1 cellular context compared by ENCODE assay signal in the genomic region with DNA sequence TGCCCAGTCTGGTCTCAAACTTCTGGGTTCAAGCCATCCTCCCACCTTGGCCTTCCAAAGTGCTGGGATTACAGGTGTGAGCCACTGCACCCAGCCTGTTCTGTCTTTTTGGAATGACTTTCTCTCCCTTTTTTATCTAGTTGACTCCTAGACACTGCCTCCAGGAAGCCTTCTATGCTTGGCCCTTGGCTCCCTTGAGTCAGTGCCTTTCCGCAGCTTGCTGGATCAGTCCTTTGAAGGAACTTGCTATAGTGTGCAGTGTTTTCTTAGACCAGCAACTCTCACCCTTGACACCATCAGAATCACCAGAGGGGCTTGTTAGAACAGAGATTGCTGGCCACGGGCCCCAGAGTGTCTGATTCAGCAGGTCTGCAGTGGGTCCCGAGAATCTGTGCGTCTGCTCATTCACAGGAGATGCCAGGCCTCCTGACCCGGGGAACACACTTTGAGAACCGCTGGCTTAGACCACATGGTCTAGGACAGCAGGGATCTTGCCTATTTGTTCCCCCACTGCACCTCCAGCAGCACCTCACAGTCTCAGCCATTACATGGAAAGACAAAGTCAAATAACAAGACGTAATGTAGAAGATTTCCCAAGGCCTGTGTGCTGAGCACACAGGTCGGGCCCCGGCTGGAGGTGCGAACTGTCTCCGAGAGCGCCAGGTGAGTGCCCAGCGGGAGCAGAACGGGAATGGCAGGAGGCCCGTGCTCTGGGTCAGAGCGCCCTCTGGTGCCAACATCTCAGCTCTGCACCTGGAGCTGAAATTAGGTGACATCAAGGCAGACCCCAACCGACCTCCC.
A peak's percentile ranks its signal among the peaks of the same experiment; 100 is the strongest.
TF ChIP-seq lines count a peak whose summit lies in the region.

No MANE protein-coding gene starts in this region.

TF ChIP-seq in HEK293, 187 proteins besides CTCF, POLR2A, EP300 and RAD21 (continued from another document and continues in another):
- TF ChIP-seq TRIM28 (IDR thresholded peaks at IDR 0.05; ENCODE audit: borderline replicate concordance, low read length): 0 out of 2 replicates have a peak, but pooled peaks have one; percentile 35
- TF ChIP-seq ZNF558 (tag by site-specific recombination; IDR thresholded peaks at IDR 0.05): no peak
- TF ChIP-seq YY2 (tag by site-specific recombination; IDR thresholded peaks at IDR 0.05): no peak
- TF ChIP-seq ZNF530 (tag by site-specific recombination; IDR thresholded peaks at IDR 0.05; ENCODE audit: low read depth): no peak
- no peak for TF ChIP-seq BCL11A (tag by site-specific recombination; IDR thresholded peaks at IDR 0.05; ENCODE audit: low read depth)
- TF ChIP-seq, protein P1, sequence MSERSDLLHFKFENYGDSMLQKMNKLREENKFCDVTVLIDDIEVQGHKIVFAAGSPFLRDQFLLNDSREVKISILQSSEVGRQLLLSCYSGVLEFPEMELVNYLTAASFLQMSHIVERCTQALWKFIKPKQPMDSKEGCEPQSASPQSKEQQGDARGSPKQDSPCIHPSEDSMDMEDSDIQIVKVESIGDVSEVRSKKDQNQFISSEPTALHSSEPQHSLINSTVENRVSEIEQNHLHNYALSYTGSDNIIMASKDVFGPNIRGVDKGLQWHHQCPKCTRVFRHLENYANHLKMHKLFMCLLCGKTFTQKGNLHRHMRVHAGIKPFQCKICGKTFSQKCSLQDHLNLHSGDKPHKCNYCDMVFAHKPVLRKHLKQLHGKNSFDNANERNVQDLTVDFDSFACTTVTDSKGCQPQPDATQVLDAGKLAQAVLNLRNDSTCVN (tag by site-specific recombination; optimal IDR thresholded peaks at IDR 0.05): peak; percentile 18
- no peak for TF ChIP-seq SP2 (tag by site-specific recombination; IDR thresholded peaks at IDR 0.05)
- TF ChIP-seq ZNF768 (tag by site-specific recombination; IDR thresholded peaks at IDR 0.05): no peak
- peak; percentile 75; the same call in 1 of the 2 replicates for TF ChIP-seq IKZF3 (tag by site-specific recombination; IDR thresholded peaks at IDR 0.05)
- TF ChIP-seq ZEB2 (tag by site-specific recombination; IDR thresholded peaks at IDR 0.05): peak; percentile 69; the same call in 1 of the 2 replicates
- peak; percentile 36; the same call in 1 of the 2 replicates for TF ChIP-seq GLIS1 (tag by site-specific recombination; IDR thresholded peaks at IDR 0.05)
- no peak for TF ChIP-seq ZNF335 (tag by site-specific recombination; conservative IDR thresholded peaks at IDR 0.05)
- peak; percentile 43 for TF ChIP-seq ZBTB17 (tag by site-specific recombination; IDR thresholded peaks at IDR 0.05)
- no peak for TF ChIP-seq ZNF555 (tag by site-specific recombination; conservative IDR thresholded peaks at IDR 0.05)
- no peak for TF ChIP-seq TCF7L2 (IDR thresholded peaks at IDR 0.05; ENCODE audit: borderline replicate concordance, low read depth, low read length)
- no peak for TF ChIP-seq ZNF138 (tag by site-specific recombination; IDR thresholded peaks at IDR 0.05; ENCODE audit: borderline replicate concordance)
- peak; percentile 15; the same call in 1 of the 2 replicates for TF ChIP-seq ZNF660 (tag by site-specific recombination; IDR thresholded peaks at IDR 0.05)
- TF ChIP-seq ZNF248 (tag by site-specific recombination; IDR thresholded peaks at IDR 0.05): no peak
- TF ChIP-seq ZNF785 (tag by site-specific recombination; IDR thresholded peaks at IDR 0.05): no peak
- TF ChIP-seq, protein P2, sequence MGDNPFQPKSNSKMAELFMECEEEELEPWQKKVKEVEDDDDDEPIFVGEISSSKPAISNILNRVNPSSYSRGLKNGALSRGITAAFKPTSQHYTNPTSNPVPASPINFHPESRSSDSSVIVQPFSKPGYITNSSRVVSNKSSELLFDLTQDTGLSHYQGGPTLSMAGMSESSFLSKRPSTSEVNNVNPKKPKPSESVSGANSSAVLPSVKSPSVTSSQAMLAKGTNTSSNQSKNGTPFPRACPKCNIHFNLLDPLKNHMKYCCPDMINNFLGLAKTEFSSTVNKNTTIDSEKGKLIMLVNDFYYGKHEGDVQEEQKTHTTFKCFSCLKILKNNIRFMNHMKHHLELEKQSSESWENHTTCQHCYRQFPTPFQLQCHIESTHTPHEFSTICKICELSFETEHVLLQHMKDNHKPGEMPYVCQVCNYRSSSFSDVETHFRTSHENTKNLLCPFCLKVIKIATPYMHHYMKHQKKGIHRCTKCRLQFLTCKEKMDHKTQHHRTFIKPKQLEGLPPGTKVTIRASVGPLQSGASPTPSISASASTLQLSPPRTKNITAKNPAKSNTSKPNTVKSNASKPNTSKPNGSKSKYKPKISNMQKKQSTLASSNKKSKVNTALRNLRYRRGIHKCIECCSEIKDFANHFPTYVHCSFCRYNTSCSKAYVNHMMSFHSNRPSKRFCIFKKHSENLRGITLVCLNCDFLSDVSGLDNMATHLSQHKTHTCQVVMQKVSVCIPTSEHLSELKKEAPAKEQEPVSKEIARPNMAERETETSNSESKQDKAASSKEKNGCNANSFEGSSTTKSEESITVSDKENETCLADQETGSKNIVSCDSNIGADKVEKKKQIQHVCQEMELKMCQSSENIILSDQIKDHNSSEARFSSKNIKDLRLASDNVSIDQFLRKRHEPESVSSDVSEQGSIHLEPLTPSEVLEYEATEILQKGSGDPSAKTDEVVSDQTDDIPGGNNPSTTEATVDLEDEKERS (tag by site-specific recombination; IDR thresholded peaks at IDR 0.05): no peak
- TF ChIP-seq PRDM4 (tag by site-specific recombination; IDR thresholded peaks at IDR 0.05): no peak
- TF ChIP-seq ZNF221 (tag by site-specific recombination; IDR thresholded peaks at IDR 0.05; ENCODE audit: borderline replicate concordance): no peak
- TF ChIP-seq KLF16 (tag by site-specific recombination; IDR thresholded peaks at IDR 0.05): no peak
- TF ChIP-seq ZBTB6 (tag by site-specific recombination; IDR thresholded peaks at IDR 0.05): no peak
- TF ChIP-seq, protein P3, sequence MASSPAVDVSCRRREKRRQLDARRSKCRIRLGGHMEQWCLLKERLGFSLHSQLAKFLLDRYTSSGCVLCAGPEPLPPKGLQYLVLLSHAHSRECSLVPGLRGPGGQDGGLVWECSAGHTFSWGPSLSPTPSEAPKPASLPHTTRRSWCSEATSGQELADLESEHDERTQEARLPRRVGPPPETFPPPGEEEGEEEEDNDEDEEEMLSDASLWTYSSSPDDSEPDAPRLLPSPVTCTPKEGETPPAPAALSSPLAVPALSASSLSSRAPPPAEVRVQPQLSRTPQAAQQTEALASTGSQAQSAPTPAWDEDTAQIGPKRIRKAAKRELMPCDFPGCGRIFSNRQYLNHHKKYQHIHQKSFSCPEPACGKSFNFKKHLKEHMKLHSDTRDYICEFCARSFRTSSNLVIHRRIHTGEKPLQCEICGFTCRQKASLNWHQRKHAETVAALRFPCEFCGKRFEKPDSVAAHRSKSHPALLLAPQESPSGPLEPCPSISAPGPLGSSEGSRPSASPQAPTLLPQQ (tag by site-specific recombination; IDR thresholded peaks at IDR 0.05): no peak
- no peak for TF ChIP-seq ZNF776 (tag by site-specific recombination; IDR thresholded peaks at IDR 0.05; ENCODE audit: borderline replicate concordance)
- no peak for TF ChIP-seq ZNF670 (tag by site-specific recombination; IDR thresholded peaks at IDR 0.05; ENCODE audit: low read depth)
- no peak for TF ChIP-seq ZNF585B (tag by site-specific recombination; IDR thresholded peaks at IDR 0.05)
- no peak for TF ChIP-seq ZNF747 (tag by site-specific recombination; IDR thresholded peaks at IDR 0.05)
- no peak for TF ChIP-seq ZNF623 (tag by site-specific recombination; IDR thresholded peaks at IDR 0.05)
- TF ChIP-seq ZNF350 (tag by site-specific recombination; IDR thresholded peaks at IDR 0.05): no peak
- no peak for TF ChIP-seq MZF1 (tag by site-specific recombination; IDR thresholded peaks at IDR 0.05; ENCODE audit: borderline replicate concordance)
- TF ChIP-seq SCRT2 (tag by site-specific recombination; IDR thresholded peaks at IDR 0.05): peak; percentile 18; the same call in 1 of the 2 replicates
- TF ChIP-seq ZNF133 (tag by site-specific recombination; IDR thresholded peaks at IDR 0.05): no peak
- TF ChIP-seq ZNF404 (tag by site-specific recombination; IDR thresholded peaks at IDR 0.05): no peak
- TF ChIP-seq ZNF292 (tag by site-specific recombination; IDR thresholded peaks at IDR 0.05; ENCODE audit: borderline replicate concordance, low read depth): no peak
- no peak for TF ChIP-seq ZNF16 (tag by site-specific recombination; IDR thresholded peaks at IDR 0.05; ENCODE audit: low read depth)
- TF ChIP-seq ZNF654 (tag by site-specific recombination; IDR thresholded peaks at IDR 0.05; ENCODE audit: low read depth): peak; percentile 91
- no peak for TF ChIP-seq ZNF548 (tag by site-specific recombination; IDR thresholded peaks at IDR 0.05)
- peak; percentile 59; the same call in 1 of the 2 replicates for TF ChIP-seq ZSCAN30 (tag by site-specific recombination; IDR thresholded peaks at IDR 0.05)
- TF ChIP-seq ZNF19 (tag by site-specific recombination; IDR thresholded peaks at IDR 0.05; ENCODE audit: low read depth): no peak
- no peak for TF ChIP-seq ZNF112 (tag by site-specific recombination; IDR thresholded peaks at IDR 0.05)
- TF ChIP-seq ZNF624 (tag by site-specific recombination; IDR thresholded peaks at IDR 0.05): no peak
- TF ChIP-seq ZNF707 (tag by site-specific recombination; IDR thresholded peaks at IDR 0.05): no peak
- no peak for TF ChIP-seq ZNF37A (tag by site-specific recombination; IDR thresholded peaks at IDR 0.05)
- no peak for TF ChIP-seq KLF9 (tag by site-specific recombination; IDR thresholded peaks at IDR 0.05; ENCODE audit: low read depth)
- no peak for TF ChIP-seq ZNF214 (tag by site-specific recombination; IDR thresholded peaks at IDR 0.05; ENCODE audit: borderline replicate concordance)
- TF ChIP-seq ZBTB8A (tag by site-specific recombination; IDR thresholded peaks at IDR 0.05): no peak
- TF ChIP-seq, protein P4, sequence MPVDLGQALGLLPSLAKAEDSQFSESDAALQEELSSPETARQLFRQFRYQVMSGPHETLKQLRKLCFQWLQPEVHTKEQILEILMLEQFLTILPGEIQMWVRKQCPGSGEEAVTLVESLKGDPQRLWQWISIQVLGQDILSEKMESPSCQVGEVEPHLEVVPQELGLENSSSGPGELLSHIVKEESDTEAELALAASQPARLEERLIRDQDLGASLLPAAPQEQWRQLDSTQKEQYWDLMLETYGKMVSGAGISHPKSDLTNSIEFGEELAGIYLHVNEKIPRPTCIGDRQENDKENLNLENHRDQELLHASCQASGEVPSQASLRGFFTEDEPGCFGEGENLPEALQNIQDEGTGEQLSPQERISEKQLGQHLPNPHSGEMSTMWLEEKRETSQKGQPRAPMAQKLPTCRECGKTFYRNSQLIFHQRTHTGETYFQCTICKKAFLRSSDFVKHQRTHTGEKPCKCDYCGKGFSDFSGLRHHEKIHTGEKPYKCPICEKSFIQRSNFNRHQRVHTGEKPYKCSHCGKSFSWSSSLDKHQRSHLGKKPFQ (tag by site-specific recombination; IDR thresholded peaks at IDR 0.05): peak; percentile 56; the same call in 1 of the 2 replicates
- TF ChIP-seq ZNF157 (tag by site-specific recombination; IDR thresholded peaks at IDR 0.05): no peak
- no peak for TF ChIP-seq ZBTB21 (tag by site-specific recombination; IDR thresholded peaks at IDR 0.05)
- TF ChIP-seq, protein P5, sequence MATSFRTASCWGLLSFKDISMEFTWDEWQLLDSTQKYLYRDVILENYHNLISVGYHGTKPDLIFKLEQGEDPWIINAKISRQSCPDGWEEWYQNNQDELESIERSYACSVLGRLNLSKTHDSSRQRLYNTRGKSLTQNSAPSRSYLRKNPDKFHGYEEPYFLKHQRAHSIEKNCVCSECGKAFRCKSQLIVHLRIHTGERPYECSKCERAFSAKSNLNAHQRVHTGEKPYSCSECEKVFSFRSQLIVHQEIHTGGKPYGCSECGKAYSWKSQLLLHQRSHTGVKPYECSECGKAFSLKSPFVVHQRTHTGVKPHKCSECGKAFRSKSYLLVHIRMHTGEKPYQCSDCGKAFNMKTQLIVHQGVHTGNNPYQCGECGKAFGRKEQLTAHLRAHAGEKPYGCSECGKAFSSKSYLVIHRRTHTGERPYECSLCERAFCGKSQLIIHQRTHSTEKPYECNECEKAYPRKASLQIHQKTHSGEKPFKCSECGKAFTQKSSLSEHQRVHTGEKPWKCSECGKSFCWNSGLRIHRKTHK (tag by site-specific recombination; IDR thresholded peaks at IDR 0.05): no peak
- no peak for TF ChIP-seq ZNF76 (tag by site-specific recombination; IDR thresholded peaks at IDR 0.05; ENCODE audit: borderline replicate concordance, low read depth)
- peak; percentile 55; the same call in 1 of the 2 replicates for TF ChIP-seq ZNF561 (tag by site-specific recombination; IDR thresholded peaks at IDR 0.05; ENCODE audit: borderline replicate concordance)
- TF ChIP-seq, protein P6, sequence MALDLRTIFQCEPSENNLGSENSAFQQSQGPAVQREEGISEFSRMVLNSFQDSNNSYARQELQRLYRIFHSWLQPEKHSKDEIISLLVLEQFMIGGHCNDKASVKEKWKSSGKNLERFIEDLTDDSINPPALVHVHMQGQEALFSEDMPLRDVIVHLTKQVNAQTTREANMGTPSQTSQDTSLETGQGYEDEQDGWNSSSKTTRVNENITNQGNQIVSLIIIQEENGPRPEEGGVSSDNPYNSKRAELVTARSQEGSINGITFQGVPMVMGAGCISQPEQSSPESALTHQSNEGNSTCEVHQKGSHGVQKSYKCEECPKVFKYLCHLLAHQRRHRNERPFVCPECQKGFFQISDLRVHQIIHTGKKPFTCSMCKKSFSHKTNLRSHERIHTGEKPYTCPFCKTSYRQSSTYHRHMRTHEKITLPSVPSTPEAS (tag by site-specific recombination; IDR thresholded peaks at IDR 0.05): no peak
- no peak for TF ChIP-seq ZBTB48 (tag by site-specific recombination; IDR thresholded peaks at IDR 0.05)
- TF ChIP-seq ZNF677 (tag by site-specific recombination; IDR thresholded peaks at IDR 0.05): no peak
